In genomic region chr15:39990706-39991105, GRCh38 we compare ENCODE assay signal across 19 cellular contexts. TPM values are rescaled to one million over a fixed set of nuclear protein-coding genes. Genes with fewer than 3 reads are reported as not detected.
DNase-seq lines count a peak whose midpoint lies in the region; ATAC-seq and TF ChIP-seq lines count a peak whose summit lies in the region.
"Had no signal": no experiment of that assay in that cellular context is flagged by ENCODE, and none has a peak within 500 bp of the region (broad histone marks: within the 10 kb centered on the region; RNA-seq: fewer than 3 reads in every experiment).

No MANE protein-coding gene starts in this region.

- no peak overlapping the region for H3K23ac ChIP-seq in trophoblast cell (ENCODE audit: low read length)

- H3K36me3 ChIP-seq in GM23338 (ENCODE audit: insufficient read depth) (peaks cover 73% of the 10 kb centered on the region), trophoblast cell (ENCODE audit: control insufficient read depth in 1 of 2, insufficient read depth in 2 of 2, low read length in 2 of 2) (peaks cover 18 to 45% of the 10 kb centered on the region in 2 experiments), upper lobe of right lung (peaks cover 95% of the 10 kb centered on the region)
- H3K36me3 ChIP-seq: BE2C had no signal

- H2BK12ac ChIP-seq in trophoblast cell (ENCODE audit: low read length): no peak overlapping the region

- no peak overlapping the region for H2AK5ac ChIP-seq in trophoblast cell (ENCODE audit: low read length)

- H3K27ac ChIP-seq in GM23338 (ENCODE audit: low read depth) (no peak overlapping the region), trophoblast cell (ENCODE audit: low read depth, low read length) (no peak overlapping the region), upper lobe of right lung (no peak overlapping the region)
- H3K27ac ChIP-seq: BLaER1 had no signal

- ATAC-seq in GM23338 (no peak), GM21390 (IDR thresholded peaks at IDR 0.05; ENCODE audit: unreplicated experiment) (no peak), upper lobe of right lung (no peak)
- ATAC-seq in central memory CD8-positive, alpha-beta T cell (replicated peaks; ENCODE audit: extremely low read depth, poor library complexity, severe bottlenecking): no peak
- ATAC-seq: GM12878 had no signal

- no peak overlapping the region for H3K9ac ChIP-seq in trophoblast cell (ENCODE audit: low read length)
- H3K9ac ChIP-seq: BLaER1 had no signal

- H3K27ac Mint-ChIP-seq in GM23338: peak overlapping the region; percentile 13; the same call in 1 of the 2 replicates
- peak overlapping the region; percentile 56 for H3K27ac Mint-ChIP-seq in central memory CD8-positive, alpha-beta T cell (ENCODE audit: low read depth)
- H3K27ac Mint-ChIP-seq: CD4-positive, CD25-positive, alpha-beta regulatory T cell had no signal

- H3K4me2 ChIP-seq in GM23338: no peak overlapping the region
- H3K4me2 ChIP-seq in trophoblast cell (ENCODE audit: low read length): no peak overlapping the region
- H3K4me2 ChIP-seq: BLaER1 had no signal

- no peak overlapping the region for H2AFZ ChIP-seq in GM23338
- no peak overlapping the region for H2AFZ ChIP-seq in trophoblast cell (ENCODE audit: insufficient read depth, low read length, poor library complexity)

- no peaks in the 10 kb centered on the region for H3K9me3 Mint-ChIP-seq in GM23338
- H3K9me3 Mint-ChIP-seq in central memory CD8-positive, alpha-beta T cell: no peaks in the 10 kb centered on the region
- H3K9me3 Mint-ChIP-seq: CD14-positive monocyte; CD4-positive, alpha-beta memory T cell; CD8-positive, alpha-beta memory T cell had no signal

- H3K36me3 Mint-ChIP-seq in GM23338 (ENCODE audit: low read depth): peaks cover 84% of the 10 kb centered on the region
- peaks cover 14% of the 10 kb centered on the region for H3K36me3 Mint-ChIP-seq in central memory CD8-positive, alpha-beta T cell (ENCODE audit: insufficient read depth)

- H2BK120ac ChIP-seq in trophoblast cell (ENCODE audit: insufficient read depth, low read length, poor library complexity): no peak overlapping the region

- no CpG with 5 or more reads among the region's 6 CpGs for WGBS in trophoblast cell (ENCODE audit: extremely low coverage, insufficient coverage, insufficient read length)

- TF ChIP-seq CTCF in GM23338 (conservative IDR thresholded peaks at IDR 0.05; ENCODE audit: low read depth in 2 of 2) (no peak), upper lobe of right lung (IDR thresholded peaks at IDR 0.05) (no peak)

- H3K4me1 ChIP-seq in GM23338 (ENCODE audit: insufficient read depth) (no peaks in the 10 kb centered on the region), trophoblast cell (ENCODE audit: control insufficient read depth in 1 of 2, insufficient read depth in 2 of 2, low read length in 2 of 2) (no peaks in the 10 kb centered on the region), upper lobe of right lung (no peaks in the 10 kb centered on the region)
- H3K4me1 ChIP-seq: BE2C, BLaER1 had no signal

- H3K18ac ChIP-seq in trophoblast cell (ENCODE audit: low read length): no peak overlapping the region

- H3K27me3 ChIP-seq in GM23338 (ENCODE audit: insufficient read depth) (no peaks in the 10 kb centered on the region), trophoblast cell (ENCODE audit: insufficient read depth, low read length) (no peaks in the 10 kb centered on the region), upper lobe of right lung (no peaks in the 10 kb centered on the region)
- H3K27me3 ChIP-seq: BE2C, BLaER1 had no signal

- no peaks in the 10 kb centered on the region for H3K79me2 ChIP-seq in GM23338 (replicated peaks; ENCODE audit: insufficient read depth)
- H3K79me2 ChIP-seq in trophoblast cell (ENCODE audit: control insufficient read depth, insufficient read depth, low read length, poor library complexity): no peaks in the 10 kb centered on the region

- peaks cover 10% of the 10 kb centered on the region; the same call in 1 of the 2 replicates for H4K20me1 ChIP-seq in GM23338 (replicated peaks; ENCODE audit: insufficient read depth)
- H4K20me1 ChIP-seq: BLaER1 had no signal

- H3K4me3 Mint-ChIP-seq in GM23338: no peak overlapping the region
- no peak overlapping the region for H3K4me3 Mint-ChIP-seq in central memory CD8-positive, alpha-beta T cell
- H3K4me3 Mint-ChIP-seq: CD14-positive monocyte; CD4-positive, alpha-beta memory T cell; CD4-positive, CD25-positive, alpha-beta regulatory T cell; CD8-positive, alpha-beta memory T cell had no signal

- no peak overlapping the region for H3K4ac ChIP-seq in trophoblast cell (ENCODE audit: low read depth, low read length)

- no peaks in the 10 kb centered on the region for H3K9me2 ChIP-seq in GM23338 (ENCODE audit: insufficient read depth)

- H3K9me3 ChIP-seq in trophoblast cell (ENCODE audit: insufficient read depth, low read depth, low read length): no peaks in the 10 kb centered on the region
- H3K9me3 ChIP-seq in upper lobe of right lung: no peaks in the 10 kb centered on the region
- H3K9me3 ChIP-seq: BE2C, BLaER1 had no signal

- H4K12ac ChIP-seq in trophoblast cell (ENCODE audit: low read depth, low read length): no peak overlapping the region

- no peak overlapping the region for H4K8ac ChIP-seq in trophoblast cell (ENCODE audit: low read depth, low read length)

- no peak overlapping the region for H4K91ac ChIP-seq in trophoblast cell (ENCODE audit: low read depth, low read length)

- no peaks in the 10 kb centered on the region for H3K27me3 Mint-ChIP-seq in GM23338 (ENCODE audit: insufficient read depth, low read depth, poor library complexity)
- H3K27me3 Mint-ChIP-seq in central memory CD8-positive, alpha-beta T cell: no peaks in the 10 kb centered on the region
- H3K27me3 Mint-ChIP-seq: CD4-positive, alpha-beta memory T cell; CD4-positive, CD25-positive, alpha-beta regulatory T cell; CD8-positive, alpha-beta memory T cell had no signal

- no peak overlapping the region for H2BK5ac ChIP-seq in trophoblast cell (ENCODE audit: low read depth, low read length, poor library complexity)

- intact Hi-C loops in upper lobe of right lung (cut with DNase I): no loop called here

- no peak for DNase-seq in GM23338 (ENCODE audit: low spot score)
- DNase-seq in central memory CD8-positive, alpha-beta T cell (ENCODE audit: low spot score in 2 of 2): no peak
- DNase-seq in trophoblast cell: peak; percentile 94 to 96
- no peak for DNase-seq in DMS 273 treated with DMSO at 0.1 percent for 48 hours (lab: John Stamatoyannopoulos, UW)
- DNase-seq in upper lobe of right lung: no peak
- DNase-seq: 8988T; ACHN; BE2C; C1 segment of cervical spinal cord; CD4-positive, alpha-beta memory T cell; CD4-positive, CD25-positive, alpha-beta regulatory T cell; CD8-positive, alpha-beta memory T cell; COR-L47; DMS79 treated with DMSO at 0.1 percent for 48 hours; GDM1 had no signal

- 0 out of 2 replicates have a peak, but pooled peaks cover 23% of the 10 kb centered on the region for H3F3A ChIP-seq in GM23338 (replicated peaks; ENCODE audit: low read depth)

- no peaks in the 10 kb centered on the region; the same call in 2 of the 3 replicates for H3K4me1 Mint-ChIP-seq in GM23338
- no peaks in the 10 kb centered on the region for H3K4me1 Mint-ChIP-seq in central memory CD8-positive, alpha-beta T cell
- H3K4me1 Mint-ChIP-seq: CD14-positive monocyte; CD4-positive, alpha-beta memory T cell; CD4-positive, CD25-positive, alpha-beta regulatory T cell; CD8-positive, alpha-beta memory T cell had no signal

- no peaks in the 10 kb centered on the region for H3K79me1 ChIP-seq in trophoblast cell (ENCODE audit: low read length)

- H3K4me3 ChIP-seq in GM23338 (no peak overlapping the region), trophoblast cell (ENCODE audit: low read depth, low read length) (no peak overlapping the region), upper lobe of right lung (no peak overlapping the region)
- H3K4me3 ChIP-seq: BLaER1, GM12878 had no signal

- no peak overlapping the region for H3K14ac ChIP-seq in trophoblast cell (ENCODE audit: low read length)

TF ChIP-seq in GM23338, 12 proteins besides CTCF, POLR2A, EP300 and RAD21 (continues in another document):
- TF ChIP-seq EZH2 (IDR thresholded peaks at IDR 0.05; ENCODE audit: low read depth, unreplicated experiment) (no peak), STAT1 (IDR thresholded peaks at IDR 0.05; ENCODE audit: unreplicated experiment) (no peak), ZNF331 (CRISPR knock-in tag; IDR thresholded peaks at IDR 0.05; ENCODE audit: low read depth) (no peak)
- TF ChIP-seq, protein P1, sequence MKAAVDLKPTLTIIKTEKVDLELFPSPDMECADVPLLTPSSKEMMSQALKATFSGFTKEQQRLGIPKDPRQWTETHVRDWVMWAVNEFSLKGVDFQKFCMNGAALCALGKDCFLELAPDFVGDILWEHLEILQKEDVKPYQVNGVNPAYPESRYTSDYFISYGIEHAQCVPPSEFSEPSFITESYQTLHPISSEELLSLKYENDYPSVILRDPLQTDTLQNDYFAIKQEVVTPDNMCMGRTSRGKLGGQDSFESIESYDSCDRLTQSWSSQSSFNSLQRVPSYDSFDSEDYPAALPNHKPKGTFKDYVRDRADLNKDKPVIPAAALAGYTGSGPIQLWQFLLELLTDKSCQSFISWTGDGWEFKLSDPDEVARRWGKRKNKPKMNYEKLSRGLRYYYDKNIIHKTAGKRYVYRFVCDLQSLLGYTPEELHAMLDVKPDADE (IDR thresholded peaks at IDR 0.05): no peak

RNA-seq across cellular contexts. Expression of gene SRP14, which starts 48.3 kb away (rescaled TPM):
- 249 and 294 TPM in 2 replicates for total RNA-seq in GM23338 (2014; rRNA removed; shearing (Covaris generic))
- 1,410 and 1,412 TPM in 2 replicates for polyA plus RNA-seq in GM23338 (2016; fragmentation: Nextera tagmentation; extraction: Ambion mirVana)
- polyA plus RNA-seq in trophoblast cell (2013): 497 and 515 TPM in 2 replicates
- 132 TPM for total RNA-seq in upper lobe of right lung

RNA-seq across cellular contexts. Expression of gene EIF2AK4, which starts 56.8 kb away (rescaled TPM):
- total RNA-seq in GM23338 (2014; rRNA removed; shearing (Covaris generic)): 149 and 164 TPM in 2 replicates
- 456 and 490 TPM in 2 replicates for polyA plus RNA-seq in GM23338 (2016; fragmentation: Nextera tagmentation; extraction: Ambion mirVana)
- polyA plus RNA-seq in trophoblast cell (2013): 33.5 and 36.3 TPM in 2 replicates
- total RNA-seq in upper lobe of right lung: 34.7 TPM

Comparison
In these comparisons a context has a peak if more than half of its experiments do, and no peak if none do; other contexts are left out.
1. DNase-seq: peak in trophoblast cell (2 of 2); none in GM23338 (single experiment), central memory CD8-positive, alpha-beta T cell (0 of 2), DMS 273 treated with DMSO at 0.1 percent for 48 hours (single experiment) and upper lobe of right lung (single experiment).